In the genomic region with DNA sequence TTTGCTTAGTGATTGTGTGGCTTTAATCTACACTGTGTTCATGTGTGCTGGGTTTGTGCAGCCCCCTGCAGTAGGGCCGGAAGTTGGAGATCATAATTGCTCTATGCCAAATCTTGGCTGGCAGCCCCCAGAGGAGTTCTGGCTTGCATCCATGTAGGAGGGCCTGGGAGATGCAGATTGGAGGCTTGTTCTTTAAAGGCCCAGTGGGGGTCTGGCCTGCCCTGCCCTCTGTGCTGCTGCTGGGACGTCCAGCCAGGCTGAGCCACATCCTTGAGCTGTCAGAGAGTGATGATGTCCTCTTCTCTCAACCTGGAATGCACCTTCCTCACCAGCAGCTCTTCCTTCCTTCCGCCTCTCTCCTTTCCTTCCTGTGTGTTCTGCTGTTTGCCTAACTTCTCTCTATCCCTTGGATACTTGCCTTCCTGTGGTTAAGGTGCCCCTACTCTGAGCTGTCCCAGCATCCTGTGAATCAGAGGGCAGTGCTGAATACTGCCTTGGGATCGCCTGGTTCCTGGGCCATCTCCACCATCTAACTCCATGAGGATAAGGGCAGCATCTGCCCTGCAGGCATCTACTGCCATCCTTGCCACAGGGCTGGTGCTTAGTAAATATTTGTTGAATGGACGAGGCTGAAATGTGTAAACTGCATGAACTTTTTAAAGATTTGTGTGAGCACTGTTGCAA, we compare ENCODE assay signal across 15 cellular contexts. TPM values are rescaled to one million over a fixed set of nuclear protein-coding genes. Genes with fewer than 3 reads are reported as not detected.
DNase-seq lines count a peak whose midpoint lies in the region; ATAC-seq, FAIRE-seq and TF ChIP-seq lines count a peak whose summit lies in the region.
"Had no signal": no experiment of that assay in that cellular context is flagged by ENCODE, and none has a peak within 500 bp of the region (broad histone marks: within the 10 kb centered on the region; RNA-seq: fewer than 3 reads in every experiment).

No MANE protein-coding gene starts in this region.

- H3K27ac Mint-ChIP-seq in activated naive CD4-positive, alpha-beta T cell treated with anti-CD3 and anti-CD28 coated beads, Interleukin-2, amount 50 U/mL, for 72 hours: no peak overlapping the region
- H3K27ac Mint-ChIP-seq: activated CD8-positive, alpha-beta T cell treated with anti-CD3 and anti-CD28 coated beads, Interleukin-2, amount 10 ng/mL, durations not matched to agents 7 days and 5 days; stimulated activated naive CD8-positive, alpha-beta T cell treated with anti-CD3 and anti-CD28 coated beads, Interleukin-15, Interleukin-2, amounts not matched to agents 100 ng/mL and 50 ng/mL, for 24 hours had no signal

- no peak for TF ChIP-seq EP300 in sigmoid colon (IDR thresholded peaks at IDR 0.05)

- peak; percentile 11 to 29 for ATAC-seq in lower lobe of right lung
- no peak for ATAC-seq in activated naive CD4-positive, alpha-beta T cell treated with anti-CD3 and anti-CD28 coated beads, Interleukin-2, amount 50 U/mL, for 72 hours
- no peak for ATAC-seq in GM19463 (IDR thresholded peaks at IDR 0.05; ENCODE audit: unreplicated experiment)
- ATAC-seq: activated CD8-positive, alpha-beta T cell treated with anti-CD3 and anti-CD28 coated beads, Interleukin-2, amount 10 ng/mL, durations not matched to agents 7 days and 5 days had no signal

- H3K27ac ChIP-seq in lower lobe of right lung (no peak overlapping the region), sigmoid colon (no peak overlapping the region)
- H3K27ac ChIP-seq: C4-2B had no signal

- intact Hi-C loops in lower lobe of right lung (cut with DNase I) (no loop called here), sigmoid colon (cut with DNase I) (no loop called here)

- TF ChIP-seq CTCF in AG10803 (conservative IDR thresholded peaks at IDR 0.05; ENCODE audit: low read length) (no peak), bronchial epithelial cell (IDR thresholded peaks at IDR 0.05; ENCODE audit: insufficient read depth, low read length, severe bottlenecking) (no peak), lower lobe of right lung (IDR thresholded peaks at IDR 0.05) (no peak), sigmoid colon (IDR thresholded peaks at IDR 0.05) (no peak)

- H3K9me3 Mint-ChIP-seq in activated naive CD4-positive, alpha-beta T cell treated with anti-CD3 and anti-CD28 coated beads, Interleukin-2, amount 50 U/mL, for 72 hours: peaks cover 0 to 11% of the 10 kb centered on the region in 2 donors
- H3K9me3 Mint-ChIP-seq: stimulated activated naive CD8-positive, alpha-beta T cell treated with anti-CD3 and anti-CD28 coated beads, Interleukin-15, Interleukin-2, amounts not matched to agents 100 ng/mL and 50 ng/mL, for 24 hours had no signal

- H3K9me3 ChIP-seq in lower lobe of right lung (peaks cover 4% of the 10 kb centered on the region), sigmoid colon (no peaks in the 10 kb centered on the region)

- H3K36me3 ChIP-seq in bronchial epithelial cell (ENCODE audit: control insufficient read depth, insufficient read depth, low read length) (peaks cover 4% of the 10 kb centered on the region), lower lobe of right lung (no peaks in the 10 kb centered on the region), sigmoid colon (no peaks in the 10 kb centered on the region)

- no peaks in the 10 kb centered on the region for H3K36me3 Mint-ChIP-seq in activated naive CD4-positive, alpha-beta T cell treated with anti-CD3 and anti-CD28 coated beads, Interleukin-2, amount 50 U/mL, for 72 hours

- 71 to 73% methylated on average over 5 of the region's 5 CpGs for WGBS in sigmoid colon, 2 donors

- DNase-seq in AG10803 (ENCODE audit: low read depth) (peak; percentile 19), NCI-H226 (peak; percentile 15), bronchial epithelial cell (ENCODE audit: low read depth) (peak; percentile 43), lower lobe of right lung (no peak), sigmoid colon (no peak), cortex of kidney (lab: John Stamatoyannopoulos, UW) (no peak)
- DNase-seq in activated naive CD4-positive, alpha-beta T cell treated with anti-CD3 and anti-CD28 coated beads, Interleukin-2, amount 50 U/mL, for 72 hours (ENCODE audit: low spot score in 2 of 2): no peak
- DNase-seq: activated CD8-positive, alpha-beta T cell treated with anti-CD3 and anti-CD28 coated beads, Interleukin-2, amount 10 ng/mL, durations not matched to agents 7 days and 5 days; activated naive CD4-positive, alpha-beta T cell; cerebellar nuclear complex; GF-D8; T-helper 2 cell had no signal

- H3K27me3 ChIP-seq in bronchial epithelial cell (ENCODE audit: control insufficient read depth, insufficient read depth, low read length) (no peaks in the 10 kb centered on the region), lower lobe of right lung (ENCODE audit: low read depth) (no peaks in the 10 kb centered on the region), sigmoid colon (no peaks in the 10 kb centered on the region)

- no peak for FAIRE-seq in bronchial epithelial cell (lab: Jason Lieb, UNC)

- TF ChIP-seq POLR2A in sigmoid colon (IDR thresholded peaks at IDR 0.05): no peak

- H3K4me1 ChIP-seq in lower lobe of right lung: peaks cover 30% of the 10 kb centered on the region
- peaks cover 0 to 36% (median 28%) of the 10 kb centered on the region in 4 donors for H3K4me1 ChIP-seq in sigmoid colon

- H3K4me3 ChIP-seq in AG10803 (ENCODE audit: low read length) (no peak overlapping the region), bronchial epithelial cell (ENCODE audit: low read depth, low read length) (no peak overlapping the region), lower lobe of right lung (no peak overlapping the region), sigmoid colon (no peak overlapping the region)

RNA-seq across cellular contexts. Expression of a gene that starts 30.2 kb away (rescaled TPM):
- 148 and 173 TPM in 2 replicates for total RNA-seq in bronchial epithelial cell
- 44.8 TPM for total RNA-seq in lower lobe of right lung
- total RNA-seq in sigmoid colon: 10 to 100 TPM; 40.2 to 53.7 (median 46.0) TPM
- 10 to 100 TPM; 15.0 to 19.8 (median 18.3) TPM for polyA plus RNA-seq in sigmoid colon
- 1 to 10 TPM; 1.1 TPM for total RNA-seq in activated naive CD4-positive, alpha-beta T cell treated with anti-CD3 and anti-CD28 coated beads, Interleukin-2, amount 50 U/mL, for 72 hours
- total RNA-seq: activated CD8-positive, alpha-beta T cell treated with anti-CD3 and anti-CD28 coated beads, Interleukin-2, amount 10 ng/mL, durations not matched to agents 7 days and 5 days had no signal

Comparison
In these comparisons a context has a peak if more than half of its experiments do, and no peak if none do; other contexts are left out.
1. DNase-seq: peak in AG10803 (single experiment), NCI-H226 (single experiment) and bronchial epithelial cell (single experiment); none in lower lobe of right lung (single experiment), sigmoid colon (single experiment), cortex of kidney (single experiment) and activated naive CD4-positive, alpha-beta T cell treated with anti-CD3 and anti-CD28 coated beads, Interleukin-2, amount 50 U/mL, for 72 hours (0 of 2).
2. ATAC-seq: peak in lower lobe of right lung (2 of 2); none in activated naive CD4-positive, alpha-beta T cell treated with anti-CD3 and anti-CD28 coated beads, Interleukin-2, amount 50 U/mL, for 72 hours (0 of 2) and GM19463 (single experiment).
3. RNA of a gene that starts 30.2 kb away (total RNA-seq): 148 to 173 TPM in bronchial epithelial cell, 40.2 to 53.7 TPM in sigmoid colon and 44.8 TPM in lower lobe of right lung (single experiment); 1.1 TPM in activated naive CD4-positive, alpha-beta T cell treated with anti-CD3 and anti-CD28 coated beads, Interleukin-2, amount 50 U/mL, for 72 hours; every median in the first group is over 10 times any median in the second.